21 cellular contexts compared by ENCODE assay signal in the genomic region with DNA sequence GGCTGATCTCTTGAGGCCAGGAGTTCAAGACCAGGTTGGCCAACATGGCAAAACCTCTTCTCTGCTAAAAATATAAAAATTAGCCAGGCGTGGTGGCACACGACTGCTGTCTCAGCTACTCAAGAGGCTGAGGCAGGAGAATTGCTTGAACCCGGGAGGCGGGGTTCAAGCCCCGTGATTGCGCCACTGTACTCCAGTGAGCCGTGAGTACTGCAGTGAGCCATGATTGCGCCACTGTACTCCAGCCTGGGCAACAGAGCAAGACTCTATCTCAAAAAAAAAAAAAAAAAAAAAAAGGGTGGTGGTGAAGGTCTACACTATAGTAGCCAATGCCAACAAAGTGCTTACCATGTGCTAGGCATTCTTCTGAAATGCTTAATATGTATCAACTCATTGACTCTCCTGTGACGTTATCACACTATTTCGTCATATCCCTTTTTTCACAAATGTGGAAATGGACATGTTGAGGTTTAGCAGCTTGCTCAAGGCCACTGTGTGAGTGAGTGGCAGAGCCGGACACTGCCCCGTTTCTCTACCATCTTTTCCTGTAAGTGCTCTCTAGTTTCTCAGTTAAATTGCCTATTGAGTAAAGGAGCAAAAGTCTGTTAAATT. TPM values are rescaled to one million over a fixed set of nuclear protein-coding genes. Genes with fewer than 3 reads are reported as not detected.
DNase-seq lines count a peak whose midpoint lies in the region; ATAC-seq, FAIRE-seq and TF ChIP-seq lines count a peak whose summit lies in the region.
"Had no signal": no experiment of that assay in that cellular context is flagged by ENCODE, and none has a peak within 500 bp of the region (broad histone marks: within the 10 kb centered on the region; RNA-seq: fewer than 3 reads in every experiment).

No MANE protein-coding gene starts in this region.

- CTCF ChIA-PET in K562 (lab: Yijun Ruan, JAX; ENCODE audit: low intra/inter-chr PET ratio) = interaction anchor here (0.6 kb wide), 1 partner anchor 188 kb away, joined by 3 read pairs; no protein-coding TSS in a partner anchor

- in situ Hi-C loops in K562 (cut with MboI) = no loop called here

- TF ChIP-seq EP300 in K562 (IDR thresholded peaks at IDR 0.05; ENCODE audit: low read length) = no peak

- no peak for TF ChIP-seq POLR2A in K562 (conservative IDR thresholded peaks at IDR 0.05)

- H3K36me3 ChIP-seq in K562 (ENCODE audit: control insufficient read depth, insufficient read depth, low read length) (peaks cover 43% of the 10 kb centered on the region), colonic mucosa (no peaks in the 10 kb centered on the region)

- no peak for TF ChIP-seq RAD21 in K562 (CRISPR knock-in tag; conservative IDR thresholded peaks at IDR 0.05 in 1 of 2, IDR thresholded peaks at IDR 0.05 in 1 of 2)

- BruUV-seq in K562 (replicated peaks; lab: Mats Ljungman, UMichigan) = no TSS peak

- FAIRE-seq in K562 (lab: Jason Lieb, UNC) = no peak
- FAIRE-seq: HTR-8/SVneo had no signal

- WGBS in K562 (ENCODE audit: insufficient coverage, low coverage, missing lambda C conversion rate) = 94% methylated on average over 12 of the region's 12 CpGs

- H3K36me3 Mint-ChIP-seq in natural killer cell = peaks cover 7% of the 10 kb centered on the region

- no peak overlapping the region for H2AFZ ChIP-seq in K562 (ENCODE audit: low read depth, low read length)
- H2AFZ ChIP-seq: parathyroid adenoma had no signal

- no peaks in the 10 kb centered on the region for H3K27me3 Mint-ChIP-seq in natural killer cell (ENCODE audit: low read depth in 2 of 2)
- H3K27me3 Mint-ChIP-seq: activated CD8-positive, alpha-beta memory T cell treated with anti-CD3 and anti-CD28 coated beads, Interleukin-2, amount 10 ng/mL, durations not matched to agents 7 days and 5 days had no signal

- no peaks in the 10 kb centered on the region for H3K27me3 ChIP-seq in K562 (ENCODE audit: control insufficient read depth in 2 of 2, insufficient read depth in 2 of 2, low read length in 2 of 2)
- no peaks in the 10 kb centered on the region for H3K27me3 ChIP-seq in colonic mucosa
- H3K27me3 ChIP-seq: esophagus squamous epithelium, testis had no signal

- no peak overlapping the region for H3K9ac ChIP-seq in K562 (ENCODE audit: insufficient read depth in 1 of 2, low read depth in 2 of 2, low read length in 2 of 2)
- H3K9ac ChIP-seq in colonic mucosa (ENCODE audit: low read depth in 2 of 2, low read length in 2 of 2) = no peak overlapping the region
- H3K9ac ChIP-seq: parathyroid adenoma had no signal

- H3K9me3 ChIP-seq in K562 (replicated peaks; ENCODE audit: control insufficient read depth, insufficient read depth, low read depth, low read length) (no peaks in the 10 kb centered on the region), colonic mucosa (no peaks in the 10 kb centered on the region)
- H3K9me3 ChIP-seq: esophagus squamous epithelium, testis had no signal

- H3K4me3 Mint-ChIP-seq in natural killer cell = no peak overlapping the region
- H3K4me3 Mint-ChIP-seq: activated CD8-positive, alpha-beta memory T cell treated with anti-CD3 and anti-CD28 coated beads, Interleukin-2, amount 10 ng/mL, durations not matched to agents 7 days and 5 days had no signal

- no peaks in the 10 kb centered on the region for H3K79me2 ChIP-seq in K562 (ENCODE audit: control insufficient read depth, insufficient read depth, low read length)
- H3K79me2 ChIP-seq: parathyroid adenoma had no signal

- DNase-seq in NOMO-1 (lab: John Stamatoyannopoulos, UW; ENCODE audit: unreplicated experiment in 2 of 2) = peak; percentile 27 to 59
- DNase-seq in NOMO-1 treated with dmso at 0.1 percent for 144 hours (lab: John Stamatoyannopoulos, UW; ENCODE audit: unreplicated experiment) = no peak
- DNase-seq in MV-4-11 (lab: John Stamatoyannopoulos, UW) = peak; percentile 91
- DNase-seq in K562 (ENCODE audit: extremely low read depth in 1 of 4, low spot score in 3 of 4) = no peak
- DNase-seq in natural killer cell = no peak
- no peak for DNase-seq in RKO (ENCODE audit: low spot score)
- DNase-seq in ureter (ENCODE audit: low spot score) = no peak
- DNase-seq in colonic mucosa = no peak
- DNase-seq: activated CD8-positive, alpha-beta memory T cell treated with anti-CD3 and anti-CD28 coated beads, Interleukin-2, amount 10 ng/mL, durations not matched to agents 7 days and 5 days; central memory CD4-positive, alpha-beta T cell; DMS53; esophagus squamous epithelium; glutamatergic neuron; NCI-H187; NK-92 treated with Interleukin-12 subunit alpha and Interleukin-12 subunit beta, amount 100 ng/mL, for 24 hours; stimulated activated CD4-positive, alpha-beta T cell treated with anti-CD3 and anti-CD28 coated beads, Interleukin-2, amount 100 ng/mL, for 48 hours; testis had no signal

- ATAC-seq in K562 = no peak
- ATAC-seq in natural killer cell = peak in 1 of 3 donors; percentile 69

- no peaks in the 10 kb centered on the region for H4K20me1 ChIP-seq in K562 (replicated peaks; ENCODE audit: control insufficient read depth, insufficient read depth, low read length)

- POLR2A ChIA-PET in K562 (lab: Yijun Ruan, JAX) = interaction anchor here (0.5 kb wide), 1 partner anchor 37 kb away, joined by 3 read pairs; no protein-coding TSS in a partner anchor

- H3K4me1 ChIP-seq in K562 (replicated peaks in 1 of 2; ENCODE audit: control insufficient read depth in 2 of 2, insufficient read depth in 2 of 2, low read length in 2 of 2) (peaks cover 2 to 4% of the 10 kb centered on the region in 2 experiments; a peak in 3 of 5 replicates), colonic mucosa (no peaks in the 10 kb centered on the region)
- H3K4me1 ChIP-seq: parathyroid adenoma, testis had no signal

- TF ChIP-seq CTCF in K562 (IDR thresholded peaks at IDR 0.05 in 2 of 3, conservative IDR thresholded peaks at IDR 0.05 in 1 of 3; ENCODE audit: insufficient read depth in 2 of 3, low read depth in 1 of 3, low read length in 3 of 3) (no peak), natural killer cell (IDR thresholded peaks at IDR 0.05) (no peak), colonic mucosa (IDR thresholded peaks at IDR 0.05) (no peak)

- peak overlapping the region; percentile 94 to 98 for H3K27ac Mint-ChIP-seq in natural killer cell

- H3K9me3 Mint-ChIP-seq in natural killer cell = no peaks in the 10 kb centered on the region

- intact Hi-C loops in K562 (cut with micrococcal nuclease) (loop anchor here (5.0 kb wide), 2 partner anchors 72 to 87 kb away; partner anchors contain the start of gene RASSF3), natural killer cell (cut with micrococcal nuclease) (loop anchor here (1.0 to 5.0 kb wide), 2 partner anchors 15 to 42 kb away; no protein-coding TSS in a partner anchor), colonic mucosa (cut with DNase I) (no loop called here)

- H3K4me3 ChIP-seq in K562 = no peak overlapping the region
- H3K4me3 ChIP-seq in colonic mucosa = no peak overlapping the region
- H3K4me3 ChIP-seq: esophagus squamous epithelium, lung, testis had no signal

- H3K4me1 Mint-ChIP-seq in natural killer cell = peaks cover 48 to 53% of the 10 kb centered on the region in 2 donors

- no peaks in the 10 kb centered on the region for H3K9me1 ChIP-seq in K562 (ENCODE audit: control insufficient read depth, insufficient read depth, low read length)

- no peak overlapping the region for H3K4me2 ChIP-seq in K562 (ENCODE audit: insufficient read depth, low read length)

- no peak overlapping the region for H3K27ac ChIP-seq in K562 (ENCODE audit: extremely low read depth, low read depth, low read length)
- H3K27ac ChIP-seq in colonic mucosa = no peak overlapping the region
- H3K27ac ChIP-seq: 22Rv1, esophagus squamous epithelium, parathyroid adenoma, testis had no signal

TF ChIP-seq in K562, 482 proteins besides CTCF, POLR2A, EP300 and RAD21:
- TF ChIP-seq, protein P1, sequence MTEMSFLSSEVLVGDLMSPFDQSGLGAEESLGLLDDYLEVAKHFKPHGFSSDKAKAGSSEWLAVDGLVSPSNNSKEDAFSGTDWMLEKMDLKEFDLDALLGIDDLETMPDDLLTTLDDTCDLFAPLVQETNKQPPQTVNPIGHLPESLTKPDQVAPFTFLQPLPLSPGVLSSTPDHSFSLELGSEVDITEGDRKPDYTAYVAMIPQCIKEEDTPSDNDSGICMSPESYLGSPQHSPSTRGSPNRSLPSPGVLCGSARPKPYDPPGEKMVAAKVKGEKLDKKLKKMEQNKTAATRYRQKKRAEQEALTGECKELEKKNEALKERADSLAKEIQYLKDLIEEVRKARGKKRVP (CRISPR knock-in tag; IDR thresholded peaks at IDR 0.05) = no peak
- TF ChIP-seq CEBPB (tag; IDR thresholded peaks at IDR 0.05) (peak; percentile 71; the same call in 1 of the 2 replicates), BACH1 (tag; IDR thresholded peaks at IDR 0.05) (no peak), SPI1 (IDR thresholded peaks at IDR 0.05; ENCODE audit: borderline replicate concordance, low read depth, low read length) (no peak), MYBL2 (IDR thresholded peaks at IDR 0.05; ENCODE audit: low read depth) (no peak), MYBL2 (CRISPR knock-in tag; IDR thresholded peaks at IDR 0.05; ENCODE audit: borderline replicate concordance) (no peak)

RNA-seq across cellular contexts. Expression of gene GNS, which starts 59.6 kb away (rescaled TPM):
- 35.8 and 41.6 TPM in 2 replicates for total RNA-seq in K562 (2011; cell fraction: chromatin; rRNA removed; ENCODE audit: low replicate concordance)
- total RNA-seq in K562 (2011; cell fraction: nucleolus; rRNA removed) = 33.9 and 38.3 TPM in 2 replicates
- 46.0 and 52.8 TPM in 2 replicates for total RNA-seq in K562 (2011; cell fraction: nucleoplasm; rRNA removed)
- total RNA-seq in K562 (2014; rRNA removed) = 11.5 and 14.9 TPM in 2 replicates
- total RNA-seq in K562 (2014; rRNA removed; fragmentation: Illumina TruSeq; extraction: Trizol) = 22.5 and 23.8 TPM in 2 replicates
- total RNA-seq in K562 (2015; rRNA removed; fragmentation: Illumina TruSeq; extraction: Trizol) = 26.0 and 26.9 TPM in 2 replicates
- 20.7 and 21.4 TPM in 2 replicates for total RNA-seq in K562 (2021)
- polyA plus RNA-seq in K562 (2011; rRNA removed) = 30.3 and 31.0 TPM in 2 replicates
- 14.3 and 18.3 TPM in 2 replicates for polyA plus RNA-seq in K562 (2011; cell fraction: cytosol; rRNA removed)
- 8.8 and 10.3 TPM in 2 replicates for polyA plus RNA-seq in K562 (2011; cell fraction: nucleus; rRNA removed)
- polyA plus RNA-seq in K562 (2012) = 18.2 and 29.0 TPM in 2 replicates
- polyA plus RNA-seq in K562 (2014; fragmentation: Illumina TruSeq; extraction: Trizol) = 17.1 and 18.9 TPM in 2 replicates
- 1 to 10 TPM; 4.6 to 5.0 TPM for polyA plus RNA-seq in K562 (2014; fragmentation: Nextera tagmentation; extraction: Ambion mirVana)
- polyA plus RNA-seq in K562 (2014; rRNA removed) = 9.1 and 10.2 TPM in 2 replicates
- polyA minus RNA-seq in K562 (2011; rRNA and poly(A)+ RNA removed) = 47.9 and 67.8 TPM in 2 replicates
- polyA minus RNA-seq in K562 (2011; cell fraction: cytosol; rRNA and poly(A)+ RNA removed) = 28.9 and 41.8 TPM in 2 replicates
- polyA minus RNA-seq in K562 (2011; cell fraction: nucleus; rRNA and poly(A)+ RNA removed) = 6.5 and 8.1 TPM in 2 replicates
- total RNA-seq in natural killer cell = 10 to 100 TPM; 51.9 to 73.9 (median 59.7) TPM
- total RNA-seq in ureter = 137 TPM
- total RNA-seq in colonic mucosa = 10 to 100 TPM; 47.5 to 67.6 TPM

Comparison
In these comparisons a context has a peak if more than half of its experiments do, and no peak if none do; other contexts are left out.
1. DNase-seq: peak in NOMO-1 (2 of 2) and MV-4-11 (single experiment); none in NOMO-1 treated with dmso at 0.1 percent for 144 hours (single experiment), K562 (0 of 4), natural killer cell (single experiment), RKO (single experiment), ureter (single experiment) and colonic mucosa (single experiment).